In the genomic region with DNA sequence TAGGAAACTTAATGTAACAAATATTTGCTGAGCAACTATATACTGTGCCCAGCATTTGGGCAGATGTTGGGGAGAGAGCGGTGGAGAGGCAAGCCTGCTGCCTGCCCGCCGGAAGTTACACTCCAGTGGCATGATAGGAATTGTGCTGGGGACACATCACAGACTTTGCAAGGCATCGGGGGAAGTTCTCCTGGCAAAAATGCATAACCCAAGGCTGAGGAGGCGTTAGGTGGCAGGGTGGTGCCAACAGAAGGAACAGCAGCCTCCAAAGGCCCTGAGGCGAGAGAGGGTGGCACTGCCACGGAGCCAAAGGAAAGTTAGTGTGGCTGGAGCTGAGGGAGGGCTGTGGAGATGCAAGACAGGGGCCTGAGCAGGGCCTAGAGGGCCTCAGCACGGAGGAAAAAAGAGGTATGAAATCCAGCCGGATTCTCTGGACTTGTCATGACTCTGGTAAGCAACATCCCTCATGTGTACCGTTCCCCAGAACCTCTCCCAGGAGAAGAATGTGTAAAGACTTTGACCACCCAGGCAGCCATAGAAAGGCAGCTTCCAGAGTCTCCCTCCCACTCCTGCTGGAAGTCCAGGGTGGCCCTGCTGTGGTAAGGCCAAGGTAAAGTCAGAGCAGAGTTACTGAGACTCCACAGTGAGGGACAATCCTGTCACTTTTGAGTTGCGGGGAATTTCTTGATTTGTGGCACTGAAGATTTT, we compare ENCODE assay signal across 17 cellular contexts.
DNase-seq lines count a peak whose midpoint lies in the region; ATAC-seq and TF ChIP-seq lines count a peak whose summit lies in the region.
"Had no signal": no experiment of that assay in that cellular context is flagged by ENCODE, and none has a peak within 500 bp of the region (broad histone marks: within the 10 kb centered on the region; RNA-seq: fewer than 3 reads in every experiment).

No MANE protein-coding gene starts in this region.

- no peaks in the 10 kb centered on the region for H3K27me3 Mint-ChIP-seq in memory B cell
- H3K27me3 Mint-ChIP-seq: activated CD4-positive, alpha-beta memory T cell treated with anti-CD3 and anti-CD28 coated beads for 36 hours had no signal

- H3K4me1 ChIP-seq in right atrium auricular region (peaks cover 0 to 18% of the 10 kb centered on the region in 2 donors), gastrocnemius medialis (no peaks in the 10 kb centered on the region)
- H3K4me1 ChIP-seq: vagina had no signal

- H3K27ac ChIP-seq in right atrium auricular region (peak overlapping the region in 1 of 2 donors; percentile 46), gastrocnemius medialis (no peak overlapping the region)
- H3K27ac ChIP-seq: vagina had no signal

- H3K4me1 Mint-ChIP-seq in memory B cell, result peaks cover 5% of the 10 kb centered on the region

- TF ChIP-seq POLR2A in gastrocnemius medialis (IDR thresholded peaks at IDR 0.05), result no peak

- H3K4me3 ChIP-seq in right atrium auricular region (no peak overlapping the region), choroid plexus epithelial cell (ENCODE audit: low read depth, low read length) (no peak overlapping the region), gastrocnemius medialis (no peak overlapping the region)
- H3K4me3 ChIP-seq: K562, vagina had no signal

- TF ChIP-seq CTCF in right atrium auricular region (IDR thresholded peaks at IDR 0.05) (no peak), choroid plexus epithelial cell (conservative IDR thresholded peaks at IDR 0.05; ENCODE audit: low read depth, low read length) (no peak), gastrocnemius medialis (IDR thresholded peaks at IDR 0.05 in 4 of 5, conservative IDR thresholded peaks at IDR 0.05 in 1 of 5) (no peak)

- no peak for DNase-seq in Right ventricle myocardium superior
- DNase-seq in right atrium auricular region (ENCODE audit: low spot score), result no peak
- peak; percentile 8 for DNase-seq in choroid plexus epithelial cell (ENCODE audit: low read depth)
- no peak for DNase-seq in memory B cell (ENCODE audit: low spot score in 2 of 2)
- DNase-seq in NCI-H524 treated with DMSO at 0.1 percent for 48 hours (lab: John Stamatoyannopoulos, UW), result no peak
- DNase-seq in left lobe of liver (ENCODE audit: low spot score), result no peak
- no peak for DNase-seq in gastrocnemius medialis
- no peak for DNase-seq in GOT3 (lab: John Stamatoyannopoulos, UW)
- DNase-seq: activated CD4-positive, alpha-beta memory T cell treated with anti-CD3 and anti-CD28 coated beads for 36 hours; activated effector memory CD4-positive, alpha-beta T cell treated with Interleukin-2 at 50 U/mL for 16 hours; effector CD8-positive, alpha-beta T cell; NCI-H1092 treated with DMSO at 0.1 percent for 48 hours; NCI-H2171 treated with DMSO at 0.1 percent for 48 hours; stimulated activated CD4-positive, alpha-beta T cell treated with anti-CD3 and anti-CD28 coated beads, Interleukin-2, amount 100 ng/mL, for 24 hours; T-helper 9 cell had no signal

- in situ Hi-C loops in gastrocnemius medialis (cut with MboI; ENCODE audit: low sequenced_read_pairs in 4 of 4), result no loop called here

- peaks cover 2% of the 10 kb centered on the region for H3K9me3 Mint-ChIP-seq in memory B cell
- H3K9me3 Mint-ChIP-seq: activated CD4-positive, alpha-beta memory T cell treated with anti-CD3 and anti-CD28 coated beads for 36 hours had no signal

- peak overlapping the region; percentile 65 for H3K27ac Mint-ChIP-seq in memory B cell
- H3K27ac Mint-ChIP-seq: activated CD4-positive, alpha-beta memory T cell treated with anti-CD3 and anti-CD28 coated beads for 36 hours had no signal

- H3K36me3 ChIP-seq in right atrium auricular region (peaks cover 17% of the 10 kb centered on the region), gastrocnemius medialis (no peaks in the 10 kb centered on the region)

- no peak overlapping the region for H3K4me3 Mint-ChIP-seq in memory B cell
- H3K4me3 Mint-ChIP-seq: activated CD4-positive, alpha-beta memory T cell treated with anti-CD3 and anti-CD28 coated beads for 36 hours had no signal

- intact Hi-C loops in Right ventricle myocardium superior (cut with DNase I), result no loop called here
- intact Hi-C loops in gastrocnemius medialis (cut with DNase I; ENCODE audit: low total_unique reads), result no loop called here

- H3K9me3 ChIP-seq in right atrium auricular region (no peaks in the 10 kb centered on the region), gastrocnemius medialis (no peaks in the 10 kb centered on the region)
- H3K9me3 ChIP-seq: vagina had no signal

- H3K27me3 ChIP-seq in right atrium auricular region, result no peaks in the 10 kb centered on the region
- no peaks in the 10 kb centered on the region for H3K27me3 ChIP-seq in gastrocnemius medialis
- H3K27me3 ChIP-seq: vagina had no signal

- ATAC-seq in Right ventricle myocardium superior (ENCODE audit: poor library complexity), result peak; percentile 65
- no peak for ATAC-seq in memory B cell (ENCODE audit: low read depth)
- no peak for ATAC-seq in left lobe of liver
- no peak for ATAC-seq in gastrocnemius medialis
- ATAC-seq: K562 had no signal

- peaks cover 26% of the 10 kb centered on the region for H3K36me3 Mint-ChIP-seq in memory B cell
